8 cellular contexts compared by ENCODE assay signal in genomic region chr19:48993175-48994034, GRCh38. TPM values are rescaled to one million over a fixed set of nuclear protein-coding genes. Genes with fewer than 3 reads are reported as not detected.
DNase-seq lines count a peak whose midpoint lies in the region; ATAC-seq and TF ChIP-seq lines count a peak whose summit lies in the region.

Gene GYS1 (minus strand): TSS chr19:48993309. CDS start chr19:48993112, 197 bp downstream.
Gene RUVBL2 (plus strand): TSS chr19:48993887. CDS start chr19:48993912, 25 bp downstream.

- H3K4me1 ChIP-seq in right atrium auricular region (peaks cover 0 to 40% of the 10 kb centered on the region in 2 donors), vagina (peaks cover 46% of the 10 kb centered on the region)

- H3K27ac ChIP-seq in right atrium auricular region (peak within 1 kb of the TSS; percentile 91 to 95), vagina (peak within 1 kb of the TSS; percentile 99)

- intact Hi-C loops in vagina (cut with DNase I), result loop anchor here (10.0 kb wide), 1 partner anchor 151 kb away; no protein-coding TSS in a partner anchor

- peak; percentile 89 for ATAC-seq in HG02885 (IDR thresholded peaks at IDR 0.05; ENCODE audit: poor library complexity, unreplicated experiment)

- no peaks in the 10 kb centered on the region for H3K9me3 ChIP-seq in right atrium auricular region
- no peaks in the 10 kb centered on the region for H3K9me3 ChIP-seq in vagina

- DNase-seq in GM13977 (ENCODE audit: low spot score) (peak; percentile 99), NCI-H1694 treated with DMSO at 0.1 percent for 48 hours (lab: John Stamatoyannopoulos, UW) (peak; percentile 99), T-helper 2 cell (peak; percentile 98 to 100 (median 99)), anterior cingulate cortex (lab: John Stamatoyannopoulos, UW) (peak; percentile 95 to 100 (median 99)), right atrium auricular region (ENCODE audit: low spot score) (peak; percentile 99), pulmonary artery endothelial cell (ENCODE audit: low read depth, low spot score) (peak; percentile 96), vagina (ENCODE audit: extremely low spot score in 2 of 2) (peak; percentile 99)

- H3K27me3 ChIP-seq in right atrium auricular region, result no peaks in the 10 kb centered on the region
- no peaks in the 10 kb centered on the region for H3K27me3 ChIP-seq in vagina

- H3K4me3 ChIP-seq in right atrium auricular region, result peak within 1 kb of the TSS; percentile 75
- peak within 1 kb of the TSS; percentile 90 to 98 for H3K4me3 ChIP-seq in vagina

- peak; percentile 72 to 75 for TF ChIP-seq POLR2A in vagina (IDR thresholded peaks at IDR 0.05)

- peak; percentile 92 for TF ChIP-seq CTCF in GM13977 (IDR thresholded peaks at IDR 0.05; ENCODE audit: extremely low read depth, insufficient read depth, missing control alignments)
- peak; percentile 93 to 95 for TF ChIP-seq CTCF in right atrium auricular region (IDR thresholded peaks at IDR 0.05)
- peak; percentile 86 to 98 (median 86) for TF ChIP-seq CTCF in vagina (IDR thresholded peaks at IDR 0.05)

- in situ Hi-C loops in GM13977 (cut with MboI; ENCODE audit: low pct_unique_long_range_greater_than_20kb, low sequenced_read_pairs, unreplicated experiment), result no loop called here

- H3K36me3 ChIP-seq in right atrium auricular region (peaks cover 7% of the 10 kb centered on the region), vagina (peaks cover 0 to 13% of the 10 kb centered on the region in 2 donors)

RNA-seq across cellular contexts. Expression of gene GYS1, which starts in this region (rescaled TPM):
- total RNA-seq in right atrium auricular region, result 10 to 100 TPM; 72.1 to 88.1 TPM
- 30.3 and 31.4 TPM in 2 replicates for total RNA-seq in pulmonary artery endothelial cell
- total RNA-seq in vagina, result 32.2 TPM

RNA-seq across cellular contexts. Expression of gene RUVBL2, which starts in this region (rescaled TPM):
- total RNA-seq in right atrium auricular region, result 10 to 100 TPM; 49.1 to 87.7 TPM
- 376 and 391 TPM in 2 replicates for total RNA-seq in pulmonary artery endothelial cell
- 100 TPM for total RNA-seq in vagina

Comparison
In these comparisons a context has a peak if more than half of its experiments do, and no peak if none do; other contexts are left out.
1. Peak in every context shown above with its lines: DNase-seq, ATAC-seq, H3K4me3 ChIP-seq and H3K27ac ChIP-seq.